ENCODE assay signal across 35 cellular contexts in the genomic region with DNA sequence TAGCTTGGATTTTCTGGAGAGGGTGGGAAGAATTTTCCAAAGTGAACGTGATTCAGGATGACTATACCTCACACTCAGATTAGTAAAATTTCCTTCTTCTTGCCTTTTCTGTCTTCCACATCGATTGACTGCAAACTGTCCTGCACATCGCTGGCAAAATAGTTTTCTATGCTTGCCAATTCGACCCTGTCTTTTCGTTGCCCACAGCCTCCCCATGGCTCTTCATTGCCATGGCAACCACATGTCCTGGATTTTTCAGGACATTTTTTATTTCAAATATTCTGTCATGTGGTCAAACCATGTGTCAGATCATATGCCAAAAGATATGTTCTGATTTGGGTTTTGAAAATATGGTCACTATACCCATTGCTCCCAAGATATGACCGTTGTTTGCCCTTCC. TPM values are rescaled to one million over a fixed set of nuclear protein-coding genes. Genes with fewer than 3 reads are reported as not detected.
"Had no signal": no experiment of that assay in that cellular context is flagged by ENCODE, and none has a peak within 500 bp of the region (broad histone marks: within the 10 kb centered on the region; RNA-seq: fewer than 3 reads in every experiment).

No MANE protein-coding gene starts in this region.

- H3K36me3 ChIP-seq: left lung, lower lobe of right lung, neutrophil, right atrium auricular region, right lobe of liver, tibial nerve, uterus had no signal

- H3K36me3 Mint-ChIP-seq: mesothelial cell of epicardium; naive B cell; natural killer cell; stimulated activated memory B cell treated with anti-CD40 and anti-IgM and Interleukin-4, amounts not matched to agents 10 μg/mL and 1 μg/mL and 100 μg/mL, for 72 hours; type B pancreatic cell had no signal

- H3K27ac ChIP-seq: left lung, lower lobe of right lung, neutrophil, parathyroid adenoma, right atrium auricular region, right lobe of liver, tibial nerve, uterus had no signal

- H3K4me3 Mint-ChIP-seq: mesothelial cell of epicardium; naive B cell; natural killer cell; stimulated activated memory B cell treated with anti-CD40 and anti-IgM and Interleukin-4, amounts not matched to agents 10 μg/mL and 1 μg/mL and 100 μg/mL, for 72 hours; stimulated activated naive CD8-positive, alpha-beta T cell treated with anti-CD3 and anti-CD28 coated beads, Interleukin-15, amount 100 ng/mL, for 72 hours; type B pancreatic cell had no signal

- H3K27ac Mint-ChIP-seq: mesothelial cell of epicardium; natural killer cell; stimulated activated memory B cell treated with anti-CD40 and anti-IgM and Interleukin-4, amounts not matched to agents 10 μg/mL and 1 μg/mL and 100 μg/mL, for 72 hours; stimulated activated naive CD8-positive, alpha-beta T cell treated with anti-CD3 and anti-CD28 coated beads, Interleukin-15, amount 100 ng/mL, for 72 hours; type B pancreatic cell had no signal

- FAIRE-seq: keratinocyte had no signal

- H3K9me3 Mint-ChIP-seq: mesothelial cell of epicardium; stimulated activated memory B cell treated with anti-CD40 and anti-IgM and Interleukin-4, amounts not matched to agents 10 μg/mL and 1 μg/mL and 100 μg/mL, for 72 hours; stimulated activated naive CD8-positive, alpha-beta T cell treated with anti-CD3 and anti-CD28 coated beads, Interleukin-15, amount 100 ng/mL, for 72 hours; type B pancreatic cell had no signal

- H2AFZ ChIP-seq: parathyroid adenoma had no signal

- H3K4me1 ChIP-seq: left lung, lower lobe of right lung, parathyroid adenoma, right atrium auricular region, right lobe of liver, tibial nerve, uterus had no signal

- H3K9me3 ChIP-seq: left lung, lower lobe of right lung, neutrophil, right atrium auricular region, right lobe of liver, tibial nerve, uterus had no signal

- H3K27me3 ChIP-seq: right atrium auricular region, uterus had no signal

- ATAC-seq: left colon; left lung; lower lobe of right lung; natural killer cell; right lobe of liver; stimulated activated memory B cell treated with anti-CD40 and anti-IgM and Interleukin-4, amounts not matched to agents 10 μg/mL and 1 μg/mL and 100 μg/mL, for 72 hours; stimulated activated naive CD8-positive, alpha-beta T cell treated with anti-CD3 and anti-CD28 coated beads, Interleukin-15, amount 100 ng/mL, for 72 hours had no signal

- H3K4me2 ChIP-seq: smooth muscle cell had no signal

- H3K4me1 Mint-ChIP-seq: naive B cell; natural killer cell; stimulated activated memory B cell treated with anti-CD40 and anti-IgM and Interleukin-4, amounts not matched to agents 10 μg/mL and 1 μg/mL and 100 μg/mL, for 72 hours; stimulated activated naive CD8-positive, alpha-beta T cell treated with anti-CD3 and anti-CD28 coated beads, Interleukin-15, amount 100 ng/mL, for 72 hours had no signal

- H3K4me3 ChIP-seq: left lung, lower lobe of right lung, right atrium auricular region, right lobe of liver, smooth muscle cell, tibial nerve, uterus had no signal

- DNase-seq: hippocampal formation; kidney glomerular epithelial cell; left colon; left lung; lower lobe of right lung; mammary epithelial cell; mesendoderm; naive B cell; natural killer cell; occipital lobe; right lobe of liver; stimulated activated CD4-positive, alpha-beta T cell treated with anti-CD3 and anti-CD28 coated beads, Interleukin-1b, Interleukin-23, amount 100 ng/mL, for 48 hours; stimulated activated CD4-positive, alpha-beta T cell treated with anti-CD3 and anti-CD28 coated beads, Interleukin-2, amount 100 ng/mL, for 48 hours; stimulated activated CD4-positive, alpha-beta T cell treated with anti-CD3 and anti-CD28 coated beads, Interleukin-4, amount 100 ng/mL, for 4 hours; stimulated activated CD8-positive, alpha-beta memory T cell treated with anti-CD3 and anti-CD28 coated beads, Interleukin-4, amount 100 ng/mL, for 48 hours; stimulated activated naive CD4-positive, alpha-beta T cell treated with Interleukin-2 at 50 U/mL for 16 hours; stimulated activated naive CD8-positive, alpha-beta T cell treated with anti-CD3 and anti-CD28 coated beads, Interleukin-15, amount 100 ng/mL, for 72 hours; uterus had no signal

- H3K9ac ChIP-seq: parathyroid adenoma had no signal

RNA-seq across cellular contexts. Expression of gene OTX2, which starts 46.9 kb away (rescaled TPM):
- total RNA-seq: left colon, left lung, liver, lower lobe of right lung, mammary epithelial cell, mononuclear cell, natural killer cell, occipital lobe, osteocyte, posterior vena cava, pulmonary artery endothelial cell, renal cortical epithelial cell, right atrium auricular region, right lobe of liver, skeletal muscle tissue, smooth muscle cell, tibial nerve, ureter, uterus had no signal
- polyA plus RNA-seq: keratinocyte, liver, mammary epithelial cell had no signal
